Comparison of ENCODE assay signal across 1 cellular context in the genomic region with DNA sequence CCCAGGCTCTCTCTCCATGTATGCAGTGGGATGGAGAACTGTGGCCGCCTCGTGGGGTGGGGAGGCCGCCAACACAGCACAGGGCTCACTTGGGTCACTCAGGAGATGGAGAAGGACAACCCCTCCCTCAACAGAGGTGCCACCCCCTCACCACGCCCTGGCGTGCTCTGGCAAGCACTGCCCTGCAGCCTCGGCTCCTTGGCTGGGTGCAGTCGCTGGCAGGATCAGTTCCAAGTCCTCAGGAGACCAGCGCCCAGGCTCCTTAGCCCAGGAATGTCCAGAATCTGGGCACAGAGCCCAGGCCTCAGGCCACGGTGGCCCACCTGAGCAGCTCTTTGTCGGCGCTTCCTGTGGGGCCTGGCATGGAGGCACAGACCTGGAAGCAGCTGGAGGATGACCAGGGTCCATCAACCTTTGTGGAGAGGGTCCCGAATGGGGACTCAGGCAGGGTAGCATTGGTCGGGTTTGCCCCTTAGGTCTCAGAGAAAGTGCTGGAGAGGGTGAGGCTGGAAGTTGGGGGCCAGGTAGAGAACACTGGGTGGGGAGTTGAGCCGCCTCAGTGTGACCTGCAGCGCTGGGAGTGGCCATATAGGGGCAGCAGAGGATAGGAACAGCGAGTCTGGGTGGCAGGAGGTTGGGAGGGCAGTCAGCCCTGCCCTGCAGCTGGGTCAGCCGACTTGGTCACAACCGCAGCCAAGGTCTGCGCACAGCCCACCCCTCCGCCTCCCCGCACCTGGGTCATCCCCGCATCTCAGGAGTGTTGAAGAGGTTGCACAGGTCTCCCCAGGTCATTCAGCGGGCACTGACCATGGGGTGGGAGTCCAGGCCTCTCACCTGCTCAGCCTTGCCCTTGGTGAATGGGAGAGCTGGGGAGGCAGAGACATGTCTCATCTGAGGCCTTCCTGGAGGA.
TF ChIP-seq lines count a peak whose summit lies in the region.

No MANE protein-coding gene starts in this region.

TF ChIP-seq in HepG2, 621 proteins besides CTCF, POLR2A, EP300 and RAD21 (continued from another document and continues in another):
- TF ChIP-seq KAT8 (CRISPR knock-in tag; IDR thresholded peaks at IDR 0.05), result peak; percentile 52; the same call in 1 of the 2 replicates
- 0 out of 2 replicates have a peak, but pooled peaks have one; percentile 27 for TF ChIP-seq PHF8 (CRISPR knock-in tag; IDR thresholded peaks at IDR 0.05)
- TF ChIP-seq, protein P1, sequence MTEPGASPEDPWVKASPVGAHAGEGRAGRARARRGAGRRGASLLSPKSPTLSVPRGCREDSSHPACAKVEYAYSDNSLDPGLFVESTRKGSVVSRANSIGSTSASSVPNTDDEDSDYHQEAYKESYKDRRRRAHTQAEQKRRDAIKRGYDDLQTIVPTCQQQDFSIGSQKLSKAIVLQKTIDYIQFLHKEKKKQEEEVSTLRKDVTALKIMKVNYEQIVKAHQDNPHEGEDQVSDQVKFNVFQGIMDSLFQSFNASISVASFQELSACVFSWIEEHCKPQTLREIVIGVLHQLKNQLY (CRISPR knock-in tag; IDR thresholded peaks at IDR 0.05), result no peak
- TF ChIP-seq CENPBD1 (CRISPR knock-in tag; IDR thresholded peaks at IDR 0.05; ENCODE audit: borderline replicate concordance, low read depth), result no peak
- no peak for TF ChIP-seq NR2C2 (CRISPR knock-in tag; IDR thresholded peaks at IDR 0.05; ENCODE audit: borderline replicate concordance)
- TF ChIP-seq, protein P2, sequence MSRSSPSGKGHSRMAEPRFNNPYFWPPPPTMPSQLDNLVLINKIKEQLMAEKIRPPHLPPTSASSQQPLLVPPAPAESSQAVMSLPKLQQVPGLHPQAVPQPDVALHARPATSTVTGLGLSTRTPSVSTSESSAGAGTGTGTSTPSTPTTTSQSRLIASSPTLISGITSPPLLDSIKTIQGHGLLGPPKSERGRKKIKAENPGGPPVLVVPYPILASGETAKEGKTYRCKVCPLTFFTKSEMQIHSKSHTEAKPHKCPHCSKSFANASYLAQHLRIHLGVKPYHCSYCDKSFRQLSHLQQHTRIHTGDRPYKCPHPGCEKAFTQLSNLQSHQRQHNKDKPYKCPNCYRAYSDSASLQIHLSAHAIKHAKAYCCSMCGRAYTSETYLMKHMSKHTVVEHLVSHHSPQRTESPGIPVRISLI (CRISPR knock-in tag; IDR thresholded peaks at IDR 0.05; ENCODE audit: borderline replicate concordance), result peak; percentile 29; the same call in 1 of the 2 replicates
- no peak for TF ChIP-seq MIER3 (CRISPR knock-in tag; IDR thresholded peaks at IDR 0.05; ENCODE audit: borderline replicate concordance)
- no peak for TF ChIP-seq ZNF121 (CRISPR knock-in tag; IDR thresholded peaks at IDR 0.05)
- no peak for TF ChIP-seq ZNF232 (CRISPR knock-in tag; IDR thresholded peaks at IDR 0.05; ENCODE audit: borderline replicate concordance)
- TF ChIP-seq ZEB1 (IDR thresholded peaks at IDR 0.05; ENCODE audit: insufficient replicate concordance, low read depth), result no peak
- TF ChIP-seq, protein P3, sequence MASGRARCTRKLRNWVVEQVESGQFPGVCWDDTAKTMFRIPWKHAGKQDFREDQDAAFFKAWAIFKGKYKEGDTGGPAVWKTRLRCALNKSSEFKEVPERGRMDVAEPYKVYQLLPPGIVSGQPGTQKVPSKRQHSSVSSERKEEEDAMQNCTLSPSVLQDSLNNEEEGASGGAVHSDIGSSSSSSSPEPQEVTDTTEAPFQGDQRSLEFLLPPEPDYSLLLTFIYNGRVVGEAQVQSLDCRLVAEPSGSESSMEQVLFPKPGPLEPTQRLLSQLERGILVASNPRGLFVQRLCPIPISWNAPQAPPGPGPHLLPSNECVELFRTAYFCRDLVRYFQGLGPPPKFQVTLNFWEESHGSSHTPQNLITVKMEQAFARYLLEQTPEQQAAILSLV (CRISPR knock-in tag; IDR thresholded peaks at IDR 0.05; ENCODE audit: borderline replicate concordance), result no peak
- TF ChIP-seq ZNF318 (CRISPR knock-in tag; IDR thresholded peaks at IDR 0.05), result no peak
- TF ChIP-seq FOXP4 (CRISPR knock-in tag; IDR thresholded peaks at IDR 0.05), result no peak
- TF ChIP-seq FOSL1 (CRISPR knock-in tag; IDR thresholded peaks at IDR 0.05; ENCODE audit: borderline replicate concordance), result no peak
- TF ChIP-seq NONO (IDR thresholded peaks at IDR 0.05), result no peak
- no peak for TF ChIP-seq NONO (CRISPR knock-in tag; conservative IDR thresholded peaks at IDR 0.05)
- no peak for TF ChIP-seq KLF13 (CRISPR knock-in tag; IDR thresholded peaks at IDR 0.05)
- TF ChIP-seq MYPOP (CRISPR knock-in tag; IDR thresholded peaks at IDR 0.05), result no peak
- TF ChIP-seq PRPF4 (IDR thresholded peaks at IDR 0.05; ENCODE audit: low read depth, low read length, poor library complexity, severe bottlenecking), result no peak
- TF ChIP-seq RXRA (CRISPR knock-in tag; IDR thresholded peaks at IDR 0.05), result peak; percentile 54; the same call in 1 of the 2 replicates
- 0 out of 2 replicates have a peak, but pooled peaks have one; percentile 37 for TF ChIP-seq ZNF501 (CRISPR knock-in tag; IDR thresholded peaks at IDR 0.05)
- no peak for TF ChIP-seq RERE (CRISPR knock-in tag; IDR thresholded peaks at IDR 0.05; ENCODE audit: low read depth)
- TF ChIP-seq ZNF619 (CRISPR knock-in tag; IDR thresholded peaks at IDR 0.05), result no peak
- TF ChIP-seq SSRP1 (CRISPR knock-in tag; IDR thresholded peaks at IDR 0.05), result no peak
- TF ChIP-seq YY1 (IDR thresholded peaks at IDR 0.05; ENCODE audit: insufficient read depth, insufficient replicate concordance, low read depth, low read length), result peak; percentile 44
- TF ChIP-seq FOXA1 (IDR thresholded peaks at IDR 0.05), result no peak
- TF ChIP-seq FOXA1 (CRISPR knock-in tag; IDR thresholded peaks at IDR 0.05), result no peak
- TF ChIP-seq ZSCAN20 (CRISPR knock-in tag; IDR thresholded peaks at IDR 0.05; ENCODE audit: borderline replicate concordance), result no peak
- TF ChIP-seq NFE2L2 (IDR thresholded peaks at IDR 0.05; ENCODE audit: low read length), result no peak
- TF ChIP-seq ZNF639 (CRISPR knock-in tag; conservative IDR thresholded peaks at IDR 0.05), result no peak
